27 cellular contexts compared by ENCODE assay signal in the genomic region with DNA sequence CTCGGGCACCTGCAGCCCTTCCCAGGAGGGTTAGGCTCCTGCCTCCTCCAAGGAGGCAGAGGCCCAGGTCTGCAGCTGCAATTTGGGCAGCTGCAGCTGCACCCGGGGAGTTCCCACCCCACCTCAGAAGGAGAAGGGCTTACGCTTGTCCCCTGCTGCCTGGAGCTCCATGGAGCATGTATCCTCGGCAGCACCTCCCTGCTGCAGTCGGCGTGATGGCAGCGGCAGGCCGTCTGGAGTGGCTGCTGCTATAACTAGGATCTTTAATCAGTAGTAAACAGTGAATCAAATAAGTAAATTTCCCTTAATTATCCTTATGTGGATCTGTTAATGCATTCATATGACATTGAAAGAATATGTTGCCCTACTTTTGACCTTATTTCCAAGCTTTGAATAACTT.
"Had no signal": no experiment of that assay in that cellular context is flagged by ENCODE, and none has a peak within 500 bp of the region (broad histone marks: within the 10 kb centered on the region; RNA-seq: fewer than 3 reads in every experiment).

No MANE protein-coding gene starts in this region.

- H3K4me1 ChIP-seq: adrenal gland, esophagus muscularis mucosa, gastrocnemius medialis had no signal

- H3K27ac ChIP-seq: adrenal gland, body of pancreas, esophagus muscularis mucosa, foreskin keratinocyte, gastrocnemius medialis had no signal

- H3K9me3 ChIP-seq: body of pancreas, esophagus muscularis mucosa, gastrocnemius medialis had no signal

- DNase-seq: activated CD4-positive, alpha-beta memory T cell treated with anti-CD3 and anti-CD28 coated beads, Interleukin-2, amount 10 ng/mL, durations not matched to agents 7 days and 5 days; activated CD4-positive, alpha-beta T cell treated with anti-CD3 and anti-CD28 coated beads for 1 hour; activated CD4-positive, alpha-beta T cell treated with anti-CD3 and anti-CD28 coated beads for 4 hours; activated CD4-positive, alpha-beta T cell treated with anti-CD3 and anti-CD28 coated beads, Interleukin-2, amount 10 ng/mL, durations not matched to agents 7 days and 5 days; activated CD4-positive, alpha-beta T cell treated with anti-CD3 and anti-CD28 coated beads, Interleukin-2, amount 50 U/mL, for 4 hours; activated effector memory CD4-positive, alpha-beta T cell treated with Interleukin-2 at 50 U/mL for 16 hours; activated gamma-delta T cell treated with Interleukin-2 at 50 U/mL for 16 hours; activated naive CD4-positive, alpha-beta T cell treated with Interleukin-2 at 50 U/mL for 16 hours; activated naive CD8-positive, alpha-beta T cell treated with anti-CD3 and anti-CD28 coated beads for 36 hours; activated naive CD8-positive, alpha-beta T cell treated with anti-CD3 and anti-CD28 coated beads, Interleukin-2, amount 50 U/mL, for 24 hours; activated T-cell treated with anti-CD3 and anti-CD28 coated beads, Interleukin-2, amount 50 U/mL, for 4 hours; adrenal gland; amygdala; body of pancreas; caudate nucleus; cortex of kidney; dermis blood vessel endothelial cell; effector CD4-positive, alpha-beta T cell; effector memory CD8-positive, alpha-beta T cell; erythroblast; foreskin keratinocyte; gastrocnemius medialis; glutamatergic neuron; T-helper 2 cell had no signal

- H3K9me3 Mint-ChIP-seq: activated CD4-positive, alpha-beta memory T cell treated with anti-CD3 and anti-CD28 coated beads, Interleukin-2, amount 10 ng/mL, durations not matched to agents 7 days and 5 days; activated CD4-positive, alpha-beta T cell treated with anti-CD3 and anti-CD28 coated beads, Interleukin-2, amount 10 ng/mL, durations not matched to agents 7 days and 5 days; activated naive CD8-positive, alpha-beta T cell treated with anti-CD3 and anti-CD28 coated beads, Interleukin-2, amount 50 U/mL, for 24 hours; activated T-helper 17 cell treated with anti-CD3 and anti-CD28 coated beads, Interleukin-2, amount 50 U/mL, for 72 hours; effector memory CD8-positive, alpha-beta T cell had no signal

- H3K36me3 Mint-ChIP-seq: activated naive CD4-positive, alpha-beta T cell treated with anti-CD3 and anti-CD28 coated beads, Interleukin-2, amount 50 U/mL, for 24 hours; activated naive CD8-positive, alpha-beta T cell treated with anti-CD3 and anti-CD28 coated beads for 36 hours had no signal

- H3K36me3 ChIP-seq: adrenal gland, esophagus muscularis mucosa, gastrocnemius medialis had no signal

- H3K27me3 ChIP-seq: adrenal gland, body of pancreas, esophagus muscularis mucosa, foreskin keratinocyte, gastrocnemius medialis had no signal

- H3K27ac Mint-ChIP-seq: activated CD4-positive, alpha-beta memory T cell treated with anti-CD3 and anti-CD28 coated beads, Interleukin-2, amount 10 ng/mL, durations not matched to agents 7 days and 5 days; activated CD4-positive, alpha-beta T cell treated with anti-CD3 and anti-CD28 coated beads, Interleukin-2, amount 10 ng/mL, durations not matched to agents 7 days and 5 days; activated naive CD4-positive, alpha-beta T cell treated with anti-CD3 and anti-CD28 coated beads, Interleukin-2, amount 50 U/mL, for 24 hours; activated naive CD8-positive, alpha-beta T cell treated with anti-CD3 and anti-CD28 coated beads for 36 hours; activated naive CD8-positive, alpha-beta T cell treated with anti-CD3 and anti-CD28 coated beads, Interleukin-2, amount 50 U/mL, for 24 hours; activated T-helper 17 cell treated with anti-CD3 and anti-CD28 coated beads, Interleukin-2, amount 50 U/mL, for 72 hours; effector memory CD8-positive, alpha-beta T cell had no signal

- H3K4me3 ChIP-seq: adrenal gland, body of pancreas, esophagus muscularis mucosa, gastrocnemius medialis had no signal

- H3K4me3 Mint-ChIP-seq: activated CD4-positive, alpha-beta memory T cell treated with anti-CD3 and anti-CD28 coated beads, Interleukin-2, amount 10 ng/mL, durations not matched to agents 7 days and 5 days; activated CD4-positive, alpha-beta T cell treated with anti-CD3 and anti-CD28 coated beads, Interleukin-2, amount 10 ng/mL, durations not matched to agents 7 days and 5 days; activated naive CD4-positive, alpha-beta T cell treated with anti-CD3 and anti-CD28 coated beads, Interleukin-2, amount 50 U/mL, for 24 hours; activated naive CD8-positive, alpha-beta T cell treated with anti-CD3 and anti-CD28 coated beads for 36 hours; activated naive CD8-positive, alpha-beta T cell treated with anti-CD3 and anti-CD28 coated beads, Interleukin-2, amount 50 U/mL, for 24 hours; activated T-cell treated with anti-CD3 and anti-CD28 coated beads, Interleukin-2, amount 50 U/mL, for 4 hours; activated T-helper 17 cell treated with anti-CD3 and anti-CD28 coated beads, Interleukin-2, amount 50 U/mL, for 72 hours; effector memory CD8-positive, alpha-beta T cell had no signal

- H3K4me1 Mint-ChIP-seq: activated CD4-positive, alpha-beta memory T cell treated with anti-CD3 and anti-CD28 coated beads, Interleukin-2, amount 10 ng/mL, durations not matched to agents 7 days and 5 days; activated CD4-positive, alpha-beta T cell treated with anti-CD3 and anti-CD28 coated beads, Interleukin-2, amount 10 ng/mL, durations not matched to agents 7 days and 5 days; activated naive CD4-positive, alpha-beta T cell treated with anti-CD3 and anti-CD28 coated beads, Interleukin-2, amount 50 U/mL, for 24 hours; activated naive CD8-positive, alpha-beta T cell treated with anti-CD3 and anti-CD28 coated beads for 36 hours; activated naive CD8-positive, alpha-beta T cell treated with anti-CD3 and anti-CD28 coated beads, Interleukin-2, amount 50 U/mL, for 24 hours; activated T-helper 17 cell treated with anti-CD3 and anti-CD28 coated beads, Interleukin-2, amount 50 U/mL, for 72 hours had no signal

- H3K27me3 Mint-ChIP-seq: activated CD4-positive, alpha-beta memory T cell treated with anti-CD3 and anti-CD28 coated beads, Interleukin-2, amount 10 ng/mL, durations not matched to agents 7 days and 5 days; activated CD4-positive, alpha-beta T cell treated with anti-CD3 and anti-CD28 coated beads, Interleukin-2, amount 10 ng/mL, durations not matched to agents 7 days and 5 days; activated naive CD4-positive, alpha-beta T cell treated with anti-CD3 and anti-CD28 coated beads, Interleukin-2, amount 50 U/mL, for 24 hours; activated naive CD8-positive, alpha-beta T cell treated with anti-CD3 and anti-CD28 coated beads for 36 hours; activated naive CD8-positive, alpha-beta T cell treated with anti-CD3 and anti-CD28 coated beads, Interleukin-2, amount 50 U/mL, for 24 hours; activated T-helper 17 cell treated with anti-CD3 and anti-CD28 coated beads, Interleukin-2, amount 50 U/mL, for 72 hours; effector memory CD8-positive, alpha-beta T cell had no signal

- ATAC-seq: activated naive CD8-positive, alpha-beta T cell treated with anti-CD3 and anti-CD28 coated beads, Interleukin-2, amount 50 U/mL, for 24 hours; activated T-cell treated with anti-CD3 and anti-CD28 coated beads, Interleukin-2, amount 50 U/mL, for 4 hours; activated T-helper 17 cell treated with anti-CD3 and anti-CD28 coated beads, Interleukin-2, amount 50 U/mL, for 72 hours; body of pancreas; effector memory CD8-positive, alpha-beta T cell; foreskin keratinocyte; gastrocnemius medialis had no signal
